ENCODE assay signal across 1 cellular context in the genomic region with DNA sequence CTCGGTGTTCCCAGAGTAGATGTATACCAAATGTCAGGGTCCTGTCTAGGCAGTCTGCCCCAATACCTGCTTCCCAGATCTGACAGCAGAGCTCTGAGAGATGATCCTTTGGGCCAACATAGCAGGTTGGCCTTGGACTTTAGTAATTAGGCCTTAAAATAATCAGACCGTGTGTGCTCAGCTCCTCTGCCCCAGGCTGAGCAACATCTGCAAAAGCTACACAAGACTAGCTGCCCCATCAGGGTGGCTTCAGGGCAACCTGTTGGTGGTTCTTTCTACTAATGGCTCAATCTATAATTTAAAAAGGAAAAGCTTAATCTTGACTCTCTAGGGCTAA.
A peak's percentile ranks its signal among the peaks of the same experiment; 100 is the strongest.
TF ChIP-seq lines count a peak whose summit lies in the region.

No MANE protein-coding gene starts in this region.

TF ChIP-seq in HepG2, 621 proteins besides CTCF, POLR2A, EP300 and RAD21 (continued from another document and continues in another):
- TF ChIP-seq, protein P1, sequence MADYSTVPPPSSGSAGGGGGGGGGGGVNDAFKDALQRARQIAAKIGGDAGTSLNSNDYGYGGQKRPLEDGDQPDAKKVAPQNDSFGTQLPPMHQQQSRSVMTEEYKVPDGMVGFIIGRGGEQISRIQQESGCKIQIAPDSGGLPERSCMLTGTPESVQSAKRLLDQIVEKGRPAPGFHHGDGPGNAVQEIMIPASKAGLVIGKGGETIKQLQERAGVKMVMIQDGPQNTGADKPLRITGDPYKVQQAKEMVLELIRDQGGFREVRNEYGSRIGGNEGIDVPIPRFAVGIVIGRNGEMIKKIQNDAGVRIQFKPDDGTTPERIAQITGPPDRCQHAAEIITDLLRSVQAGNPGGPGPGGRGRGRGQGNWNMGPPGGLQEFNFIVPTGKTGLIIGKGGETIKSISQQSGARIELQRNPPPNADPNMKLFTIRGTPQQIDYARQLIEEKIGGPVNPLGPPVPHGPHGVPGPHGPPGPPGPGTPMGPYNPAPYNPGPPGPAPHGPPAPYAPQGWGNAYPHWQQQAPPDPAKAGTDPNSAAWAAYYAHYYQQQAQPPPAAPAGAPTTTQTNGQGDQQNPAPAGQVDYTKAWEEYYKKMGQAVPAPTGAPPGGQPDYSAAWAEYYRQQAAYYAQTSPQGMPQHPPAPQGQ (CRISPR knock-in tag; IDR thresholded peaks at IDR 0.05; ENCODE audit: borderline replicate concordance), result no peak
- TF ChIP-seq CEBPZ (IDR thresholded peaks at IDR 0.05; ENCODE audit: low read length) (no peak), GTF3A (CRISPR knock-in tag; conservative IDR thresholded peaks at IDR 0.05) (no peak), PAX8 (CRISPR knock-in tag; IDR thresholded peaks at IDR 0.05; ENCODE audit: borderline replicate concordance) (no peak), CC2D1A (CRISPR knock-in tag; IDR thresholded peaks at IDR 0.05) (no peak), PHF5A (CRISPR knock-in tag; IDR thresholded peaks at IDR 0.05; ENCODE audit: low read depth, unreplicated experiment) (no peak), ZHX1 (CRISPR knock-in tag; IDR thresholded peaks at IDR 0.05; ENCODE audit: low read depth) (no peak), ZNF496 (CRISPR knock-in tag; IDR thresholded peaks at IDR 0.05; ENCODE audit: insufficient replicate concordance) (no peak), EHMT2 (IDR thresholded peaks at IDR 0.05; ENCODE audit: borderline replicate concordance, low read depth, low read length) (no peak), TFE3 (CRISPR knock-in tag; IDR thresholded peaks at IDR 0.05) (no peak), TFAP4 (IDR thresholded peaks at IDR 0.05; ENCODE audit: borderline replicate concordance, low read depth) (no peak), HCFC1 (IDR thresholded peaks at IDR 0.05; ENCODE audit: low read depth, low read length) (no peak), JUN (CRISPR knock-in tag; IDR thresholded peaks at IDR 0.05) (no peak), SRSF1 (optimal IDR thresholded peaks at IDR 0.05; ENCODE audit: low read depth, low read length) (no peak), ZFX (CRISPR knock-in tag; IDR thresholded peaks at IDR 0.05; ENCODE audit: low read depth) (peak; percentile 39), NFE2L2 (IDR thresholded peaks at IDR 0.05; ENCODE audit: low read length) (no peak), THYN1 (CRISPR knock-in tag; IDR thresholded peaks at IDR 0.05; ENCODE audit: borderline replicate concordance, low read depth) (no peak), SRF (IDR thresholded peaks at IDR 0.05; ENCODE audit: low read depth, low read length) (no peak), ZNF543 (CRISPR knock-in tag; IDR thresholded peaks at IDR 0.05) (no peak), ZNF138 (CRISPR knock-in tag; IDR thresholded peaks at IDR 0.05; ENCODE audit: low read depth) (no peak), ZNF839 (CRISPR knock-in tag; IDR thresholded peaks at IDR 0.05; ENCODE audit: borderline replicate concordance) (no peak), BRD4 (CRISPR knock-in tag; IDR thresholded peaks at IDR 0.05) (no peak), ZBTB39 (CRISPR knock-in tag; IDR thresholded peaks at IDR 0.05) (no peak), ZNF382 (CRISPR knock-in tag; IDR thresholded peaks at IDR 0.05; ENCODE audit: borderline replicate concordance) (no peak), ZNF317 (CRISPR knock-in tag; IDR thresholded peaks at IDR 0.05) (no peak), ZNF792 (CRISPR knock-in tag; IDR thresholded peaks at IDR 0.05) (no peak), HNF4A (CRISPR knock-in tag; IDR thresholded peaks at IDR 0.05) (peak; percentile 87)
- TF ChIP-seq, protein P2, sequence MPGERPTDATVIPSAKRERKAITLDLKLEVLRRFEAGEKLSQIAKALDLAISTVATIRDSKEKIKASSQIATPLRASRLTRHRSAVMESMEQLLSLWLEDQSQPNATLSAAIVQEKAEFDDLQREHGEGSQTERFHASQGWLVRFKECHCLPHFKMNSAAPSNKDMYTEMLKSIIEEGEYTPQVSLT (CRISPR knock-in tag; IDR thresholded peaks at IDR 0.05; ENCODE audit: borderline replicate concordance, low read depth), result no peak
- TF ChIP-seq, protein P3, sequence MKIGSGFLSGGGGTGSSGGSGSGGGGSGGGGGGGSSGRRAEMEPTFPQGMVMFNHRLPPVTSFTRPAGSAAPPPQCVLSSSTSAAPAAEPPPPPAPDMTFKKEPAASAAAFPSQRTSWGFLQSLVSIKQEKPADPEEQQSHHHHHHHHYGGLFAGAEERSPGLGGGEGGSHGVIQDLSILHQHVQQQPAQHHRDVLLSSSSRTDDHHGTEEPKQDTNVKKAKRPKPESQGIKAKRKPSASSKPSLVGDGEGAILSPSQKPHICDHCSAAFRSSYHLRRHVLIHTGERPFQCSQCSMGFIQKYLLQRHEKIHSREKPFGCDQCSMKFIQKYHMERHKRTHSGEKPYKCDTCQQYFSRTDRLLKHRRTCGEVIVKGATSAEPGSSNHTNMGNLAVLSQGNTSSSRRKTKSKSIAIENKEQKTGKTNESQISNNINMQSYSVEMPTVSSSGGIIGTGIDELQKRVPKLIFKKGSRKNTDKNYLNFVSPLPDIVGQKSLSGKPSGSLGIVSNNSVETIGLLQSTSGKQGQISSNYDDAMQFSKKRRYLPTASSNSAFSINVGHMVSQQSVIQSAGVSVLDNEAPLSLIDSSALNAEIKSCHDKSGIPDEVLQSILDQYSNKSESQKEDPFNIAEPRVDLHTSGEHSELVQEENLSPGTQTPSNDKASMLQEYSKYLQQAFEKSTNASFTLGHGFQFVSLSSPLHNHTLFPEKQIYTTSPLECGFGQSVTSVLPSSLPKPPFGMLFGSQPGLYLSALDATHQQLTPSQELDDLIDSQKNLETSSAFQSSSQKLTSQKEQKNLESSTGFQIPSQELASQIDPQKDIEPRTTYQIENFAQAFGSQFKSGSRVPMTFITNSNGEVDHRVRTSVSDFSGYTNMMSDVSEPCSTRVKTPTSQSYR (CRISPR knock-in tag; IDR thresholded peaks at IDR 0.05; ENCODE audit: borderline replicate concordance), result no peak
